Comparison of ENCODE assay signal across 8 cellular contexts in the genomic region with DNA sequence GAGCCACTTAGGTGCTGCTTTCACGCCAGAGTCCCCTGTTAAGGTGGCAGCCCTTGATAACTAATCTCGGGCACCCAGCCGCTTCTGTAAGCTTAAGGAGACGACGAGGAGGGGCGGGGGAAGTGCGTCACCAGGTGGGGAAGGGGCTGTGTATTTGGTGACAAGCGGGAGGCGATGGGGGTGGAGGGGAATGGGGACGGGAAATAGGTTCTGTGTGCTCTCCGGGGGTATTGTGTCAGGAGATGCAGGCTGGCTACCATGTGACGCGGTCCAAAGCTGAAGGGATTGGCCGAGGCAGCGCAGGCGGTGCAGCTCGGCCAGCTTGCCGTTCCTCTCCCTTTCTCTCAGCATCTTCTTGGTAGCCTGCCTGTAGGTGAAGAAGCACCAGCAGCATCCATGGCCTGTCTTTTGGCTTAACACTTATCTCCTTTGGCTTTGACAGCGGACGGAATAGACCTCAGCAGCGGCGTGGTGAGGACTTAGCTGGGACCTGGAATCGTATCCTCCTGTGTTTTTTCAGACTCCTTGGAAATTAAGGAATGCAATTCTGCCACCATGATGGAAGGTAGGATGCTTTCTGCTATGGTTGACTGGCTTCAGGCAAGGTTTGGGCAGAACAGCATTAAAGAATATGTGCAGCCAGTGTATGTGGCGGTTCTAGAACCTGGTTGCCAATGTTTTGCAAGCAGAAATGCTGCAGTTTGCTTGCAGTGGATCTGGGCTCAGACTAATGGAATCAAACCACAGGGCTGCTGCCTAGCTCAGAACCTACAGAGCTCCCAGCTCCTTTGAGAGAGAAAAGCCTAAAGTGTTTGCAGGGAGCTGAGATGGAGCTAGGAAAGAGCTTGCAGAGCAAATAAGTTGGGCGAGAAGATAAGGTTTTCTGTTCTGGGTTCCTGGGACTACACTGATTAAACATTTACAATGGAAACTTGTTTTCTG.
DNase-seq lines count a peak whose midpoint lies in the region; ATAC-seq and TF ChIP-seq lines count a peak whose summit lies in the region.

TSS of gene SGIP1 (plus strand) at position 350 of the 942 bp plus-strand sequence. CDS start at position 556, 206 bp downstream.

- H3K4me3 Mint-ChIP-seq in central memory CD8-positive, alpha-beta T cell, result peak within 1 kb of the TSS; percentile 17

- no peak within 1 kb of the TSS for H3K27ac Mint-ChIP-seq in central memory CD8-positive, alpha-beta T cell (ENCODE audit: low read depth)

- H3K36me3 Mint-ChIP-seq in central memory CD8-positive, alpha-beta T cell (ENCODE audit: insufficient read depth), result no peaks in the 10 kb centered on the region

- peak; percentile 89 for DNase-seq in DMS53 (lab: John Stamatoyannopoulos, UW)
- DNase-seq in NCI-H345 treated with DMSO at 0.1 percent for 48 hours (lab: John Stamatoyannopoulos, UW; ENCODE audit: unreplicated experiment), result peak; percentile 63
- DNase-seq in central memory CD8-positive, alpha-beta T cell (ENCODE audit: low spot score in 2 of 2), result no peak
- DNase-seq in iPS-NIHi11 (ENCODE audit: low spot score), result peak; percentile 65
- DNase-seq in retinal pigment epithelial cell (ENCODE audit: low read depth), result no peak
- no peak for DNase-seq in activated CD4-positive, CD25-positive, alpha-beta regulatory T cell (lab: John Stamatoyannopoulos, UW)
- no peak for DNase-seq in NCI-H146 treated with DMSO at 0.1 percent for 48 hours (lab: John Stamatoyannopoulos, UW; ENCODE audit: unreplicated experiment)

- H3K9me3 Mint-ChIP-seq in central memory CD8-positive, alpha-beta T cell, result no peaks in the 10 kb centered on the region

- ATAC-seq in central memory CD8-positive, alpha-beta T cell (replicated peaks; ENCODE audit: extremely low read depth, poor library complexity, severe bottlenecking), result no peak
- ATAC-seq in GM19455 (IDR thresholded peaks at IDR 0.05; ENCODE audit: unreplicated experiment), result no peak

- TF ChIP-seq CTCF in retinal pigment epithelial cell (conservative IDR thresholded peaks at IDR 0.05; ENCODE audit: low read depth, low read length), result no peak

- H3K4me3 ChIP-seq in retinal pigment epithelial cell (ENCODE audit: low read length), result peak within 1 kb of the TSS; percentile 80

- peaks cover 77% of the 10 kb centered on the region for H3K27me3 Mint-ChIP-seq in central memory CD8-positive, alpha-beta T cell

- peaks cover 16% of the 10 kb centered on the region for H3K4me1 Mint-ChIP-seq in central memory CD8-positive, alpha-beta T cell

Comparison
In these comparisons a context has a peak if more than half of its experiments do, and no peak if none do; other contexts are left out.
1. DNase-seq: peak in DMS53 (single experiment), NCI-H345 treated with DMSO at 0.1 percent for 48 hours (single experiment) and iPS-NIHi11 (single experiment); none in central memory CD8-positive, alpha-beta T cell (0 of 2), retinal pigment epithelial cell (single experiment), activated CD4-positive, CD25-positive, alpha-beta regulatory T cell (0 of 4) and NCI-H146 treated with DMSO at 0.1 percent for 48 hours (single experiment).